14 cellular contexts compared by ENCODE assay signal in genomic region chr6:24313477-24314141, GRCh38. TPM values are rescaled to one million over a fixed set of nuclear protein-coding genes. Genes with fewer than 3 reads are reported as not detected.
DNase-seq lines count a peak whose midpoint lies in the region; ATAC-seq and TF ChIP-seq lines count a peak whose summit lies in the region.
"Had no signal": no experiment of that assay in that cellular context is flagged by ENCODE, and none has a peak within 500 bp of the region (broad histone marks: within the 10 kb centered on the region; RNA-seq: fewer than 3 reads in every experiment).

No MANE protein-coding gene starts in this region.

- no peak overlapping the region for H3K27ac ChIP-seq in Peyer's patch
- H3K27ac ChIP-seq: suprapubic skin had no signal

- H3K4me1 ChIP-seq in Peyer's patch, result no peaks in the 10 kb centered on the region
- H3K4me1 ChIP-seq: suprapubic skin had no signal

- ATAC-seq in natural killer cell treated with Interleukin-12 subunit alpha and Interleukin-12 subunit beta and Interleukin-15 and Interleukin-18, amount 100 ng/mL, for 72 hours, result no peak
- ATAC-seq in GM21360 (IDR thresholded peaks at IDR 0.05; ENCODE audit: unreplicated experiment), result no peak
- ATAC-seq: activated CD8-positive, alpha-beta T cell treated with anti-CD3 and anti-CD28 coated beads for 36 hours had no signal

- TF ChIP-seq CTCF in fibroblast of pulmonary artery (IDR thresholded peaks at IDR 0.05; ENCODE audit: low read length, missing control alignments) (no peak), Peyer's patch (IDR thresholded peaks at IDR 0.05) (no peak)

- H3K9me3 Mint-ChIP-seq in natural killer cell treated with Interleukin-12 subunit alpha and Interleukin-12 subunit beta and Interleukin-15 and Interleukin-18, amount 100 ng/mL, for 72 hours, result peaks cover 3% of the 10 kb centered on the region

- H3K4me1 Mint-ChIP-seq in natural killer cell treated with Interleukin-12 subunit alpha and Interleukin-12 subunit beta and Interleukin-15 and Interleukin-18, amount 100 ng/mL, for 72 hours (ENCODE audit: low read depth in 2 of 2), result no peaks in the 10 kb centered on the region

- no peak overlapping the region for H3K4me3 Mint-ChIP-seq in natural killer cell treated with Interleukin-12 subunit alpha and Interleukin-12 subunit beta and Interleukin-15 and Interleukin-18, amount 100 ng/mL, for 72 hours
- H3K4me3 Mint-ChIP-seq: activated CD8-positive, alpha-beta T cell treated with anti-CD3 and anti-CD28 coated beads for 36 hours; CD4-positive, alpha-beta T cell had no signal

- DNase-seq in ELR (ENCODE audit: low read depth) (peak; percentile 85), RPMI7951 (ENCODE audit: low read depth) (peak; percentile 78), fibroblast of pulmonary artery (ENCODE audit: low read depth) (peak; percentile 93), non-pigmented ciliary epithelial cell (ENCODE audit: low read depth) (peak; percentile 92), NCI-H1694 (lab: John Stamatoyannopoulos, UW) (no peak), Peyer's patch (no peak)
- no peak for DNase-seq in natural killer cell treated with Interleukin-12 subunit alpha and Interleukin-12 subunit beta and Interleukin-15 and Interleukin-18, amount 100 ng/mL, for 72 hours (ENCODE audit: low spot score)
- DNase-seq: activated CD8-positive, alpha-beta T cell treated with anti-CD3 and anti-CD28 coated beads for 36 hours; CD4-positive, alpha-beta T cell; NCI-H2227 treated with DMSO at 0.1 percent for 48 hours; stimulated activated CD4-positive, alpha-beta T cell treated with anti-CD3 and anti-CD28 coated beads, Interleukin-4, amount 100 ng/mL, for 1 hour had no signal

- H3K4me3 ChIP-seq in fibroblast of pulmonary artery (replicated peaks; ENCODE audit: low read depth, low read length) (no peak overlapping the region), Peyer's patch (no peak overlapping the region)
- H3K4me3 ChIP-seq: suprapubic skin had no signal

- H3K27me3 Mint-ChIP-seq in natural killer cell treated with Interleukin-12 subunit alpha and Interleukin-12 subunit beta and Interleukin-15 and Interleukin-18, amount 100 ng/mL, for 72 hours, result peaks cover 14 to 29% of the 10 kb centered on the region in 2 donors

- H3K36me3 ChIP-seq in Peyer's patch, result no peaks in the 10 kb centered on the region
- H3K36me3 ChIP-seq: suprapubic skin had no signal

- H3K27ac Mint-ChIP-seq in natural killer cell treated with Interleukin-12 subunit alpha and Interleukin-12 subunit beta and Interleukin-15 and Interleukin-18, amount 100 ng/mL, for 72 hours, result no peak overlapping the region
- H3K27ac Mint-ChIP-seq: activated CD8-positive, alpha-beta T cell treated with anti-CD3 and anti-CD28 coated beads for 36 hours; CD4-positive, alpha-beta T cell had no signal

- H3K36me3 Mint-ChIP-seq in natural killer cell treated with Interleukin-12 subunit alpha and Interleukin-12 subunit beta and Interleukin-15 and Interleukin-18, amount 100 ng/mL, for 72 hours, result no peaks in the 10 kb centered on the region

- peaks cover 0 to 5% (median 0%) of the 10 kb centered on the region in 4 donors for H3K9me3 ChIP-seq in Peyer's patch
- H3K9me3 ChIP-seq: suprapubic skin had no signal

- TF ChIP-seq POLR2A in Peyer's patch (IDR thresholded peaks at IDR 0.05), result no peak

- no peaks in the 10 kb centered on the region for H3K27me3 ChIP-seq in Peyer's patch
- H3K27me3 ChIP-seq: suprapubic skin had no signal

RNA-seq across cellular contexts. Expression of gene DCDC2, which starts 44.2 kb away (rescaled TPM):
- total RNA-seq in RPMI7951 (2014; rRNA removed; shearing (Covaris generic)), result under 0.01 TPM in 1 of 2 replicates, not detected in the other
- not detected for total RNA-seq in natural killer cell treated with Interleukin-12 subunit alpha and Interleukin-12 subunit beta and Interleukin-15 and Interleukin-18, amount 100 ng/mL, for 72 hours
- total RNA-seq in Peyer's patch, result 1 to 10 TPM in 1 of 4 donors, under 1 TPM in 3; 0.27 to 3.3 (median 0.63) TPM
- total RNA-seq: activated CD8-positive, alpha-beta T cell treated with anti-CD3 and anti-CD28 coated beads for 36 hours; fibroblast of lung had no signal

Comparison
In these comparisons a context has a peak if more than half of its experiments do, and no peak if none do; other contexts are left out.
1. DNase-seq: peak in ELR (single experiment), RPMI7951 (single experiment), fibroblast of pulmonary artery (single experiment) and non-pigmented ciliary epithelial cell (single experiment); none in NCI-H1694 (single experiment), natural killer cell treated with Interleukin-12 subunit alpha and Interleukin-12 subunit beta and Interleukin-15 and Interleukin-18, amount 100 ng/mL, for 72 hours (single experiment) and Peyer's patch (0 of 3).